9 cellular contexts compared by ENCODE assay signal in the genomic region with DNA sequence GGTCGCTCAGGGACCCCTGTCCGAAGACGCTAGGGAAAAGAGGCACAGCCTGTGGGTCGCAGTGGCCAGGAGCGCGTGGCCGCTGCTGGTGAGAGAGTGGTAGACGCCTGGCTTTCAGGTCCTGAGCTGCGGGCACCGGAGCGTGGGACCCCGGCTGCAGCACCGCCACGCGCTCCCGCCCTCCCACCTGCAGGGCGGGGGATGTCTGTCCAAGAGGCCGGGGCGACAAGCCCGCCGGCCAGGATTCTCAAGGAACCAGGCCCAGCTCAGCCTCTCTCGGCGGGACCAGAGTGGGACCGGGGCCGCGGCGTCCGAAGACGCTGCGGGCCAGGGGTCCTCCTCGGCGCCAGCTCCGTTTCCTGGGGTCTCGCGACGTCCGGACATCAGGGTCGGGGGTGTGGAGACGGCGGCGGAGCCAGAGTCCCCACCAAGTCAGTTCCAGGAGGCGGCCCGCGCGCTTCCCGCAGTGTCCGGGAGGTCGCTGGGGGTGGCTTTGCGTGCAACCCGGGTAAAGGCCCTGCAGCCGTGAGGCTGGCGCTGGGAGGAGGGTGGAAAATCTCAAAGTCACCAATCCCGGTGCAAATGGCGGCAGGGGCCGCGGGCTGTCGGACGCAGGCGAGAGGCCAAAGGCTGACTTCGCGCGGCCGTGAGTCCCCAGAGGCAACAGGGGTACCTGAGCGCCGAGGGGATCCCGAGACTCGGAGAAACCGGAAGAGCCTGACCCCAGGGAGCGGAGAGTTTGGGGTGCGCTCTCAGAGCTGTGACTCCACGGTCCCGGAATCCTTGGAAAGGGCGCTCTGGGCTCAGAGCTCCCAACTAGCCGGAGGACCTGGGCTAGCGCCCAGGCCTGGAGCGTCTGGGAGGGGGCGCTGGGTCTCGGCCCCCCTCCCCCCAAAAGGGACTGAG. TPM values are rescaled to one million over a fixed set of nuclear protein-coding genes. Genes with fewer than 3 reads are reported as not detected.
DNase-seq lines count a peak whose midpoint lies in the region; ATAC-seq and TF ChIP-seq lines count a peak whose summit lies in the region.
"Had no signal": no experiment of that assay in that cellular context is flagged by ENCODE, and none has a peak within 500 bp of the region (broad histone marks: within the 10 kb centered on the region; RNA-seq: fewer than 3 reads in every experiment).

No MANE protein-coding gene starts in this region.

- ATAC-seq in psoas muscle (no peak), GM18868 (IDR thresholded peaks at IDR 0.05; ENCODE audit: unreplicated experiment) (no peak), HG03196 (IDR thresholded peaks at IDR 0.05; ENCODE audit: unreplicated experiment) (no peak), HG02642 (IDR thresholded peaks at IDR 0.05; ENCODE audit: poor library complexity, unreplicated experiment) (no peak)

- no peak for TF ChIP-seq CTCF in astrocyte of the spinal cord (IDR thresholded peaks at IDR 0.05; ENCODE audit: low read depth, low read length)
- no peak for TF ChIP-seq CTCF in psoas muscle (IDR thresholded peaks at IDR 0.05)

- intact Hi-C loops in psoas muscle (cut with DNase I): loop anchor here (5.0 kb wide), 4 partner anchors 511 to 1151 kb away; no protein-coding TSS in a partner anchor

- H3K36me3 ChIP-seq in iPS-15b (ENCODE audit: control insufficient read depth, insufficient read depth, low read length) (peaks cover 2% of the 10 kb centered on the region), psoas muscle (ENCODE audit: insufficient read depth in 1 of 2, low read depth in 1 of 2) (no peaks in the 10 kb centered on the region)

- DNase-seq in EH (ENCODE audit: low read depth) (peak; percentile 55), astrocyte of the spinal cord (ENCODE audit: low read depth, low spot score) (peak; percentile 43), psoas muscle (peak in 1 of 2 donors; percentile 39), T1000 (lab: John Stamatoyannopoulos, UW) (no peak)
- DNase-seq: NCI-H1694 treated with DMSO at 0.1 percent for 48 hours had no signal

- in situ Hi-C loops in astrocyte of the spinal cord (cut with HindIII; ENCODE audit: low sequenced_read_pairs): no loop called here

- H3K4me3 ChIP-seq in astrocyte of the spinal cord (ENCODE audit: low read depth, low read length) (peak overlapping the region; percentile 99), iPS-15b (ENCODE audit: low read depth, low read length) (peak overlapping the region; percentile 58), psoas muscle (peak overlapping the region; percentile 51)

- 19 to 43% (median 35%) methylated on average over 50 to 78 of the region's 78 CpGs for WGBS in psoas muscle, 3 donors

- H3K9me3 ChIP-seq in iPS-15b (ENCODE audit: control insufficient read depth, insufficient read depth, low read length) (no peaks in the 10 kb centered on the region), psoas muscle (no peaks in the 10 kb centered on the region)

- H3K4me1 ChIP-seq in iPS-15b (ENCODE audit: control insufficient read depth, insufficient read depth, low read length) (peaks cover 4% of the 10 kb centered on the region), psoas muscle (no peaks in the 10 kb centered on the region)

- no peak overlapping the region for H3K27ac ChIP-seq in psoas muscle

- H3K27me3 ChIP-seq in iPS-15b (ENCODE audit: control insufficient read depth, insufficient read depth, low read length): peaks cover 91% of the 10 kb centered on the region
- H3K27me3 ChIP-seq in psoas muscle (ENCODE audit: insufficient read depth in 3 of 3, low read length in 2 of 3): peaks cover 0 to 71% (median 4%) of the 10 kb centered on the region in 3 donors

- no peak overlapping the region for H3K9ac ChIP-seq in iPS-15b (ENCODE audit: low read depth, low read length)

RNA-seq across cellular contexts. Expression of a gene that starts 5.4 kb away (rescaled TPM):
- 1 to 10 TPM; 2.3 to 5.7 (median 4.7) TPM for total RNA-seq in psoas muscle
- 1 to 10 TPM; 1.1 to 2.0 (median 1.7) TPM for polyA plus RNA-seq in psoas muscle

RNA-seq across cellular contexts. Expression of a gene that starts 35.2 kb away (rescaled TPM):
- 1 to 10 TPM; 2.4 to 5.7 (median 2.6) TPM for total RNA-seq in psoas muscle
- 1 to 10 TPM; 1.0 to 2.9 (median 1.5) TPM for polyA plus RNA-seq in psoas muscle
